In genomic region chr6:43687079-43687436, GRCh38 we compare ENCODE assay signal across 8 cellular contexts. TPM values are rescaled to one million over a fixed set of nuclear protein-coding genes. Genes with fewer than 3 reads are reported as not detected.
DNase-seq lines count a peak whose midpoint lies in the region; ATAC-seq and TF ChIP-seq lines count a peak whose summit lies in the region.

No MANE protein-coding gene starts in this region.

- no peak for DNase-seq in left ventricle myocardium inferior
- DNase-seq in cardiac septum (ENCODE audit: low spot score), result no peak
- no peak for DNase-seq in central memory CD8-positive, alpha-beta T cell (ENCODE audit: low spot score in 2 of 2)
- DNase-seq in NCI-H1092 (lab: John Stamatoyannopoulos, UW), result no peak

- peak overlapping the region; percentile 95 for H3K27ac Mint-ChIP-seq in central memory CD8-positive, alpha-beta T cell (ENCODE audit: low read depth)

- H3K4me1 Mint-ChIP-seq in central memory CD8-positive, alpha-beta T cell, result peaks cover 46% of the 10 kb centered on the region

- H3K4me3 ChIP-seq in left ventricle myocardium inferior (peak overlapping the region; percentile 76), mucosa of rectum (ENCODE audit: low read length in 2 of 2) (peak overlapping the region; percentile 96 to 99)

- H3K27ac ChIP-seq in left ventricle myocardium inferior (replicated peaks), result peak overlapping the region; percentile 86
- peak overlapping the region; percentile 78 to 89 for H3K27ac ChIP-seq in mucosa of rectum (ENCODE audit: low read depth in 2 of 2, low read length in 2 of 2)

- intact Hi-C loops in left ventricle myocardium inferior (cut with micrococcal nuclease), result no loop called here
- intact Hi-C loops in cardiac septum (cut with DNase I), result loop anchor here (2.0 kb wide), 1 partner anchor 16 kb away; no protein-coding TSS in a partner anchor

- no peak for ATAC-seq in central memory CD8-positive, alpha-beta T cell (replicated peaks; ENCODE audit: extremely low read depth, poor library complexity, severe bottlenecking)
- ATAC-seq in HG03159 (IDR thresholded peaks at IDR 0.05; ENCODE audit: unreplicated experiment), result no peak
- ATAC-seq in GM18519 (IDR thresholded peaks at IDR 0.05; ENCODE audit: low FRiP score, unreplicated experiment), result no peak
- no peak for ATAC-seq in GM19351 (IDR thresholded peaks at IDR 0.05; ENCODE audit: unreplicated experiment)

- H3K36me3 Mint-ChIP-seq in central memory CD8-positive, alpha-beta T cell (ENCODE audit: insufficient read depth), result peaks cover 10% of the 10 kb centered on the region

- no peaks in the 10 kb centered on the region for H3K9me3 Mint-ChIP-seq in central memory CD8-positive, alpha-beta T cell

- TF ChIP-seq CTCF in left ventricle myocardium inferior (IDR thresholded peaks at IDR 0.05; ENCODE audit: borderline replicate concordance), result no peak

- no peaks in the 10 kb centered on the region for H3K9me3 ChIP-seq in left ventricle myocardium inferior (replicated peaks)
- no peaks in the 10 kb centered on the region for H3K9me3 ChIP-seq in mucosa of rectum (ENCODE audit: control insufficient read depth in 2 of 2, low read length in 2 of 2)

- H3K4me1 ChIP-seq in left ventricle myocardium inferior (peaks cover 64% of the 10 kb centered on the region), mucosa of rectum (ENCODE audit: control insufficient read depth in 2 of 2, insufficient read depth in 2 of 2, low read length in 2 of 2) (peaks cover 37 to 49% of the 10 kb centered on the region in 2 donors)

- H3K27me3 ChIP-seq in left ventricle myocardium inferior (ENCODE audit: low read depth) (no peaks in the 10 kb centered on the region), mucosa of rectum (ENCODE audit: control insufficient read depth in 2 of 2, insufficient read depth in 2 of 2, low read length in 2 of 2) (no peaks in the 10 kb centered on the region)

- H3K36me3 ChIP-seq in left ventricle myocardium inferior (no peaks in the 10 kb centered on the region), mucosa of rectum (ENCODE audit: control insufficient read depth in 2 of 2, insufficient read depth in 2 of 2, low read length in 2 of 2) (peaks cover 0 to 5% of the 10 kb centered on the region in 2 donors)

- peak overlapping the region; percentile 97 for H3K4me3 Mint-ChIP-seq in central memory CD8-positive, alpha-beta T cell

- H3K9ac ChIP-seq in mucosa of rectum (ENCODE audit: low read depth in 1 of 2, low read length in 2 of 2), result peak overlapping the region; percentile 94 to 95

- H3K27me3 Mint-ChIP-seq in central memory CD8-positive, alpha-beta T cell, result no peaks in the 10 kb centered on the region

RNA-seq across cellular contexts. Expression of gene MRPS18A, which starts 0.5 kb away (rescaled TPM):
- total RNA-seq in left ventricle myocardium inferior, result 41.8 TPM
- total RNA-seq in cardiac septum, result 38.4 TPM

RNA-seq across cellular contexts. Expression of gene RSPH9, which starts 42.2 kb away (rescaled TPM):
- total RNA-seq in left ventricle myocardium inferior (0.08 TPM), cardiac septum (0.24 TPM)

RNA-seq across cellular contexts. Expression of gene MAD2L1BP, which starts 51.4 kb away (rescaled TPM):
- total RNA-seq in left ventricle myocardium inferior (27.6 TPM), cardiac septum (25.5 TPM)

RNA-seq across cellular contexts. Expression of gene GTPBP2, which starts 58.0 kb away (rescaled TPM):
- 27.1 TPM for total RNA-seq in left ventricle myocardium inferior
- 27.9 TPM for total RNA-seq in cardiac septum
